In genomic region chr12:80821513-80822000, GRCh38 we compare ENCODE assay signal across 16 cellular contexts.
DNase-seq lines count a peak whose midpoint lies in the region; ATAC-seq and TF ChIP-seq lines count a peak whose summit lies in the region.
"Had no signal": no experiment of that assay in that cellular context is flagged by ENCODE, and none has a peak within 500 bp of the region (broad histone marks: within the 10 kb centered on the region; RNA-seq: fewer than 3 reads in every experiment).

No MANE protein-coding gene starts in this region.

- no peak overlapping the region for H2BK5ac ChIP-seq in neuronal stem cell (ENCODE audit: low read length)

- peak; percentile 60 for ATAC-seq in Right ventricle myocardium superior (ENCODE audit: poor library complexity)
- ATAC-seq in HG02884 (IDR thresholded peaks at IDR 0.05; ENCODE audit: unreplicated experiment): peak; percentile 47
- ATAC-seq: HCT116 had no signal

- H3K27me3 Mint-ChIP-seq in activated CD4-positive, alpha-beta T cell treated with anti-CD3 and anti-CD28 coated beads, Interleukin-2, amount 10 ng/mL, durations not matched to agents 7 days and 5 days: no peaks in the 10 kb centered on the region
- H3K27me3 Mint-ChIP-seq: dendritic cell treated with granulocyte-macrophage colony-stimulating factor and Interleukin-4, amounts not matched to agents 40 ng/mL and 50 ng/mL, for 4 days; progenitor cell of endocrine pancreas had no signal

- H4K8ac ChIP-seq in neuronal stem cell (ENCODE audit: low read depth, low read length): no peak overlapping the region

- H3K36me3 Mint-ChIP-seq in activated CD4-positive, alpha-beta T cell treated with anti-CD3 and anti-CD28 coated beads, Interleukin-2, amount 10 ng/mL, durations not matched to agents 7 days and 5 days (ENCODE audit: low read depth): no peaks in the 10 kb centered on the region

- intact Hi-C loops in Right ventricle myocardium superior (cut with DNase I): no loop called here

- no peak overlapping the region for H3K4me3 Mint-ChIP-seq in activated CD4-positive, alpha-beta T cell treated with anti-CD3 and anti-CD28 coated beads, Interleukin-2, amount 10 ng/mL, durations not matched to agents 7 days and 5 days
- H3K4me3 Mint-ChIP-seq: dendritic cell treated with granulocyte-macrophage colony-stimulating factor and Interleukin-4, amounts not matched to agents 40 ng/mL and 50 ng/mL, for 4 days had no signal

- no peak overlapping the region for H2AK5ac ChIP-seq in neuronal stem cell (ENCODE audit: low read depth, low read length)

- no peak overlapping the region for H2BK15ac ChIP-seq in neuronal stem cell (ENCODE audit: low read length)

- H3K9me3 ChIP-seq in right atrium auricular region: no peaks in the 10 kb centered on the region
- H3K9me3 ChIP-seq in neuronal stem cell (replicated peaks in 1 of 2; ENCODE audit: control insufficient read depth in 2 of 2, insufficient read depth in 1 of 2, low read depth in 1 of 2, low read length in 2 of 2): peaks cover 5 to 10% of the 10 kb centered on the region in 2 donors

- H2AFZ ChIP-seq in neuronal stem cell (ENCODE audit: low read length): no peak overlapping the region

- H3K18ac ChIP-seq in neuronal stem cell (ENCODE audit: low read length): no peak overlapping the region

- no peak overlapping the region for H3K23ac ChIP-seq in neuronal stem cell (ENCODE audit: low read depth, low read length, poor library complexity)

- no peak overlapping the region for H3K27ac Mint-ChIP-seq in activated CD4-positive, alpha-beta T cell treated with anti-CD3 and anti-CD28 coated beads, Interleukin-2, amount 10 ng/mL, durations not matched to agents 7 days and 5 days
- H3K27ac Mint-ChIP-seq: dendritic cell treated with granulocyte-macrophage colony-stimulating factor and Interleukin-4, amounts not matched to agents 40 ng/mL and 50 ng/mL, for 4 days; progenitor cell of endocrine pancreas had no signal

- H3K79me1 ChIP-seq in neuronal stem cell (ENCODE audit: low read depth, low read length): no peaks in the 10 kb centered on the region

- H3K4ac ChIP-seq in neuronal stem cell (ENCODE audit: low read length): no peak overlapping the region

- DNase-seq in Right ventricle myocardium superior (no peak), right atrium auricular region (ENCODE audit: low spot score) (no peak), SHP77 (lab: John Stamatoyannopoulos, UW) (peak; percentile 48 to 60), neuronal stem cell (ENCODE audit: low spot score) (peak; percentile 37), AG08396 (ENCODE audit: low spot score) (no peak), midbrain (lab: John Stamatoyannopoulos, UW) (no peak)
- no peak for DNase-seq in activated CD4-positive, alpha-beta T cell treated with anti-CD3 and anti-CD28 coated beads, Interleukin-2, amount 10 ng/mL, durations not matched to agents 7 days and 5 days
- DNase-seq: ACHN; activated CD4-positive, alpha-beta T cell treated with anti-CD3 and anti-CD28 coated beads, Interleukin-2, amount 50 U/mL, for 48 hours; activated effector memory CD4-positive, alpha-beta T cell treated with anti-CD3 and anti-CD28 coated beads, Interleukin-2, amount 50 U/mL, for 16 hours; DMS153; Kasumi-1 had no signal

- no peaks in the 10 kb centered on the region for H3K4me1 ChIP-seq in right atrium auricular region
- H3K4me1 ChIP-seq in neuronal stem cell (ENCODE audit: control insufficient read depth in 2 of 2, insufficient read depth in 1 of 2, low read depth in 1 of 2, low read length in 2 of 2): peaks cover 0 to 8% of the 10 kb centered on the region in 2 donors

- H2BK12ac ChIP-seq in neuronal stem cell (ENCODE audit: low read length): no peak overlapping the region

- no CpG with 5 or more reads among the region's 4 CpGs for WGBS in neuronal stem cell (ENCODE audit: extremely low coverage in 2 of 2, insufficient read length in 2 of 2, insufficient replicate concordance in 1 of 2), 2 donors

- no peak overlapping the region for H3K27ac ChIP-seq in right atrium auricular region
- peak overlapping the region; percentile 77 for H3K27ac ChIP-seq in neuronal stem cell (replicated peaks; ENCODE audit: low read length)

- H3K27me3 ChIP-seq in right atrium auricular region (no peaks in the 10 kb centered on the region), neuronal stem cell (ENCODE audit: control insufficient read depth in 3 of 3, insufficient read depth in 3 of 3, low read depth in 1 of 3, low read length in 3 of 3) (no peaks in the 10 kb centered on the region)

- H3K36me3 ChIP-seq in right atrium auricular region: no peaks in the 10 kb centered on the region
- H3K36me3 ChIP-seq in neuronal stem cell (replicated peaks in 1 of 2; ENCODE audit: control insufficient read depth in 2 of 2, insufficient read depth in 2 of 2, low read length in 2 of 2): no peaks in the 10 kb centered on the region

- H4K91ac ChIP-seq in neuronal stem cell (ENCODE audit: low read depth, low read length, poor library complexity): no peak overlapping the region

- TF ChIP-seq CTCF in right atrium auricular region (IDR thresholded peaks at IDR 0.05): no peak

- no peaks in the 10 kb centered on the region for H3K9me3 Mint-ChIP-seq in activated CD4-positive, alpha-beta T cell treated with anti-CD3 and anti-CD28 coated beads, Interleukin-2, amount 10 ng/mL, durations not matched to agents 7 days and 5 days
- H3K9me3 Mint-ChIP-seq: dendritic cell treated with granulocyte-macrophage colony-stimulating factor and Interleukin-4, amounts not matched to agents 40 ng/mL and 50 ng/mL, for 4 days had no signal

- H3K4me3 ChIP-seq in right atrium auricular region (no peak overlapping the region), neuronal stem cell (ENCODE audit: low read length in 2 of 2) (no peak overlapping the region)

- POLR2A ChIA-PET in activated CD4-positive, alpha-beta T cell treated with anti-CD3 and anti-CD28 coated beads, Interleukin-2, amount 10 ng/mL, durations not matched to agents 7 days and 5 days (lab: Charles Lee): no interaction called here

- H3K4me2 ChIP-seq in neuronal stem cell (ENCODE audit: insufficient read depth, low read length, poor library complexity, severe bottlenecking): no peak overlapping the region

- CTCF ChIA-PET in activated CD4-positive, alpha-beta T cell treated with anti-CD3 and anti-CD28 coated beads, Interleukin-2, amount 10 ng/mL, durations not matched to agents 7 days and 5 days (lab: Charles Lee): no interaction called here

- H3K9ac ChIP-seq in neuronal stem cell (ENCODE audit: low read depth, low read length, poor library complexity): no peak overlapping the region

- no peak overlapping the region for H2BK120ac ChIP-seq in neuronal stem cell (ENCODE audit: low read depth, low read length)

- H3K4me1 Mint-ChIP-seq in activated CD4-positive, alpha-beta T cell treated with anti-CD3 and anti-CD28 coated beads, Interleukin-2, amount 10 ng/mL, durations not matched to agents 7 days and 5 days: no peaks in the 10 kb centered on the region

- H3K14ac ChIP-seq in neuronal stem cell (ENCODE audit: low read length): no peak overlapping the region

Comparison
In these comparisons a context has a peak if more than half of its experiments do, and no peak if none do; other contexts are left out.
1. DNase-seq: peak in SHP77 (2 of 2) and neuronal stem cell (single experiment); none in Right ventricle myocardium superior (single experiment), right atrium auricular region (single experiment), AG08396 (single experiment), activated CD4-positive, alpha-beta T cell treated with anti-CD3 and anti-CD28 coated beads, Interleukin-2, amount 10 ng/mL, durations not matched to agents 7 days and 5 days (single experiment) and midbrain (single experiment).